ENCODE assay signal across 8 cellular contexts in genomic region chr14:76917759-76918175, GRCh38.
DNase-seq lines count a peak whose midpoint lies in the region; ATAC-seq and TF ChIP-seq lines count a peak whose summit lies in the region.

No MANE protein-coding gene starts in this region.

- peak; percentile 79; the same call in 1 of the 2 replicates for TF ChIP-seq EP300 in Ishikawa (IDR thresholded peaks at IDR 0.05; ENCODE audit: borderline replicate concordance)

- no peaks in the 10 kb centered on the region for H3K27me3 Mint-ChIP-seq in activated CD4-positive, alpha-beta T cell treated with anti-CD3 and anti-CD28 coated beads for 36 hours

- no peaks in the 10 kb centered on the region for H3K36me3 Mint-ChIP-seq in activated CD4-positive, alpha-beta T cell treated with anti-CD3 and anti-CD28 coated beads for 36 hours (ENCODE audit: low read depth)

- DNase-seq in RWPE2 (ENCODE audit: low spot score): no peak
- peak; percentile 83 for DNase-seq in right atrium auricular region (ENCODE audit: low spot score)
- DNase-seq in activated CD8-positive, alpha-beta memory T cell treated with anti-CD3 and anti-CD28 coated beads, Interleukin-2, amount 50 U/mL, for 4 hours: no peak
- no peak for DNase-seq in A172 (ENCODE audit: low spot score)
- DNase-seq in activated CD4-positive, alpha-beta T cell treated with anti-CD3 and anti-CD28 coated beads for 36 hours: no peak

- no peak for TF ChIP-seq CTCF in RWPE2 (IDR thresholded peaks at IDR 0.05; ENCODE audit: poor library complexity, severe bottlenecking)
- TF ChIP-seq CTCF in right atrium auricular region (IDR thresholded peaks at IDR 0.05): no peak

- peaks cover 39% of the 10 kb centered on the region for H3K4me1 ChIP-seq in RWPE2 (ENCODE audit: insufficient read depth, poor library complexity, severe bottlenecking)
- H3K4me1 ChIP-seq in right atrium auricular region: peaks cover 4 to 67% of the 10 kb centered on the region in 2 donors
- H3K4me1 ChIP-seq in subcutaneous abdominal adipose tissue (ENCODE audit: control insufficient read depth in 5 of 5, insufficient read depth in 5 of 5, low read length in 5 of 5): peaks cover 27 to 65% (median 57%) of the 10 kb centered on the region in 5 donors

- no peaks in the 10 kb centered on the region for H3K9me3 Mint-ChIP-seq in activated CD4-positive, alpha-beta T cell treated with anti-CD3 and anti-CD28 coated beads for 36 hours (ENCODE audit: low read depth)

- no peak overlapping the region for H3K27ac Mint-ChIP-seq in activated CD4-positive, alpha-beta T cell treated with anti-CD3 and anti-CD28 coated beads for 36 hours

- POLR2A ChIA-PET in activated CD4-positive, alpha-beta T cell treated with anti-CD3 and anti-CD28 coated beads for 36 hours (lab: Charles Lee): no interaction called here

- peak overlapping the region; percentile 99 for H3K27ac ChIP-seq in RWPE2 (ENCODE audit: poor library complexity, severe bottlenecking)
- peak overlapping the region; percentile 87 to 98 for H3K27ac ChIP-seq in right atrium auricular region
- H3K27ac ChIP-seq in subcutaneous abdominal adipose tissue (ENCODE audit: low read depth, low read length): peak overlapping the region; percentile 95

- peaks cover 56% of the 10 kb centered on the region for H3K4me1 Mint-ChIP-seq in activated CD4-positive, alpha-beta T cell treated with anti-CD3 and anti-CD28 coated beads for 36 hours

- TF ChIP-seq RAD21 in Ishikawa (IDR thresholded peaks at IDR 0.05; ENCODE audit: low read depth): peak; percentile 2; the same call in 1 of the 2 replicates

- intact Hi-C loops in activated CD4-positive, alpha-beta T cell treated with anti-CD3 and anti-CD28 coated beads for 36 hours (cut with DNase I, micrococcal nuclease): loop anchor here in 1 of 2 experiments (10.0 kb wide), 1 partner anchor 107 kb away; the partner anchor contains the start of gene IRF2BPL

- no peak overlapping the region for H3K4me3 ChIP-seq in RWPE2 (ENCODE audit: severe bottlenecking)
- H3K4me3 ChIP-seq in right atrium auricular region: peak overlapping the region in 1 of 2 donors; percentile 5
- peak overlapping the region in 1 of 5 donors; percentile 35 for H3K4me3 ChIP-seq in subcutaneous abdominal adipose tissue (ENCODE audit: low read depth in 1 of 5, low read length in 5 of 5)

- H3K9ac ChIP-seq in subcutaneous abdominal adipose tissue (ENCODE audit: low read length in 5 of 5): peak overlapping the region; percentile 25 to 63 (median 53)

- H3K9me3 ChIP-seq in RWPE2 (ENCODE audit: severe bottlenecking): no peaks in the 10 kb centered on the region
- no peaks in the 10 kb centered on the region for H3K9me3 ChIP-seq in right atrium auricular region
- no peaks in the 10 kb centered on the region for H3K9me3 ChIP-seq in subcutaneous abdominal adipose tissue (ENCODE audit: control insufficient read depth in 5 of 5, low read length in 5 of 5)

- ATAC-seq in RWPE2 (ENCODE audit: low read depth) (no peak), HG02938 (IDR thresholded peaks at IDR 0.05; ENCODE audit: unreplicated experiment) (no peak)
- no peak for ATAC-seq in activated CD4-positive, alpha-beta T cell treated with anti-CD3 and anti-CD28 coated beads for 36 hours

- CTCF ChIA-PET in activated CD4-positive, alpha-beta T cell treated with anti-CD3 and anti-CD28 coated beads for 36 hours (lab: Charles Lee): interaction anchor here (0.6 to 5.1 kb wide), 14 partner anchors 11 to 575 kb away, joined by 3 to 33 read pairs (median 3); no protein-coding TSS in a partner anchor

- H3K27me3 ChIP-seq in RWPE2 (ENCODE audit: insufficient read depth, poor library complexity, severe bottlenecking) (no peaks in the 10 kb centered on the region), right atrium auricular region (no peaks in the 10 kb centered on the region), subcutaneous abdominal adipose tissue (ENCODE audit: control insufficient read depth in 5 of 5, insufficient read depth in 4 of 5, low read length in 5 of 5) (no peaks in the 10 kb centered on the region)

- no peak overlapping the region for H3K4me3 Mint-ChIP-seq in activated CD4-positive, alpha-beta T cell treated with anti-CD3 and anti-CD28 coated beads for 36 hours

- H3K36me3 ChIP-seq in RWPE2 (ENCODE audit: low read depth) (no peaks in the 10 kb centered on the region), right atrium auricular region (no peaks in the 10 kb centered on the region), subcutaneous abdominal adipose tissue (ENCODE audit: control insufficient read depth in 5 of 5, insufficient read depth in 5 of 5, low read length in 5 of 5) (no peaks in the 10 kb centered on the region)

TF ChIP-seq in Ishikawa, 13 proteins besides CTCF, POLR2A, EP300 and RAD21:
- TF ChIP-seq YY1 (IDR thresholded peaks at IDR 0.05; ENCODE audit: low read depth): no peak
- TF ChIP-seq CEBPB (IDR thresholded peaks at IDR 0.05): 0 out of 2 replicates have a peak, but pooled peaks have one; percentile 40
- TF ChIP-seq USF1 (IDR thresholded peaks at IDR 0.05): peak; percentile 39; the same call in 1 of the 2 replicates
- TF ChIP-seq, protein P1, sequence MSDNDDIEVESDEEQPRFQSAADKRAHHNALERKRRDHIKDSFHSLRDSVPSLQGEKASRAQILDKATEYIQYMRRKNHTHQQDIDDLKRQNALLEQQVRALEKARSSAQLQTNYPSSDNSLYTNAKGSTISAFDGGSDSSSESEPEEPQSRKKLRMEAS (IDR thresholded peaks at IDR 0.05): no peak
- TF ChIP-seq FOXM1 (IDR thresholded peaks at IDR 0.05; ENCODE audit: borderline replicate concordance, low read depth): peak; percentile 66; the same call in 1 of the 2 replicates
- TF ChIP-seq NFIC (IDR thresholded peaks at IDR 0.05): peak; percentile 93
- TF ChIP-seq TCF12 (IDR thresholded peaks at IDR 0.05; ENCODE audit: low read depth): peak; percentile 77
- peak; percentile 38; the same call in 1 of the 2 replicates for TF ChIP-seq TEAD4 (IDR thresholded peaks at IDR 0.05)
